8 cellular contexts compared by ENCODE assay signal in genomic region chr12:54280401-54281260, GRCh38. TPM values are rescaled to one million over a fixed set of nuclear protein-coding genes. Genes with fewer than 3 reads are reported as not detected.
DNase-seq lines count a peak whose midpoint lies in the region; ATAC-seq, FAIRE-seq and TF ChIP-seq lines count a peak whose summit lies in the region.

Gene HNRNPA1, plus strand, starts transcription at chr12:54280726. Its CDS starts 82 bp downstream, at chr12:54280808.

- H3K27me3 Mint-ChIP-seq in natural killer cell treated with Interleukin-12 subunit alpha and Interleukin-12 subunit beta and Interleukin-15 and Interleukin-18, amount 100 ng/mL, for 72 hours, result no peaks in the 10 kb centered on the region

- no peaks in the 10 kb centered on the region for H3K9me3 ChIP-seq in Loucy (ENCODE audit: insufficient read depth, low read depth, low read length)

- no peaks in the 10 kb centered on the region for H3K9me2 ChIP-seq in Loucy (replicated peaks; ENCODE audit: low read depth, low read length)

- peak within 1 kb of the TSS; percentile 76 for H3K4me3 ChIP-seq in Loucy (ENCODE audit: low read length, poor library complexity, severe bottlenecking)
- H3K4me3 ChIP-seq in fibroblast of the aortic adventitia (ENCODE audit: low read depth, low read length), result peak within 1 kb of the TSS; percentile 94

- peak; percentile 99 for DNase-seq in ELF-1 (ENCODE audit: low read depth, low spot score)
- peak; percentile 84 for DNase-seq in H54 (ENCODE audit: insufficient read length, low spot score)
- peak; percentile 87 for DNase-seq in activated T-helper 9 cell treated with anti-CD3 and anti-CD28 coated beads, Interleukin-2, amount 50 U/mL, for 16 hours (ENCODE audit: low read depth)
- peak; percentile 100 for DNase-seq in fibroblast of the aortic adventitia (ENCODE audit: low read depth)
- peak; percentile 97 for DNase-seq in natural killer cell treated with Interleukin-12 subunit alpha and Interleukin-12 subunit beta and Interleukin-15 and Interleukin-18, amount 100 ng/mL, for 72 hours (ENCODE audit: low spot score)
- DNase-seq in stimulated activated naive CD8-positive, alpha-beta T cell treated with anti-CD3 and anti-CD28 coated beads, Interleukin-15, Interleukin-2, amounts not matched to agents 100 U/mL and 50 U/mL, for 24 hours, result peak; percentile 91

- no peak within 1 kb of the TSS for H3K27ac Mint-ChIP-seq in natural killer cell treated with Interleukin-12 subunit alpha and Interleukin-12 subunit beta and Interleukin-15 and Interleukin-18, amount 100 ng/mL, for 72 hours

- H3K36me3 Mint-ChIP-seq in natural killer cell treated with Interleukin-12 subunit alpha and Interleukin-12 subunit beta and Interleukin-15 and Interleukin-18, amount 100 ng/mL, for 72 hours, result peaks cover 15% of the 10 kb centered on the region

- peak within 1 kb of the TSS; percentile 40 for H2AFZ ChIP-seq in Loucy (ENCODE audit: low read length)

- peaks cover 79% of the 10 kb centered on the region for H4K20me1 ChIP-seq in Loucy (ENCODE audit: insufficient read depth, low read length, poor library complexity, severe bottlenecking)

- peak within 1 kb of the TSS; percentile 99 for H3K4me2 ChIP-seq in Loucy (ENCODE audit: low read depth, low read length, poor library complexity, severe bottlenecking)

- peaks cover 21% of the 10 kb centered on the region for H3K27me3 ChIP-seq in Loucy (ENCODE audit: insufficient read depth, low read length, poor library complexity, severe bottlenecking)

- FAIRE-seq in H54 (lab: Jason Lieb, UNC), result peak; percentile 91

- peaks cover 91% of the 10 kb centered on the region for H3K79me2 ChIP-seq in Loucy (ENCODE audit: insufficient read depth, low read length)

- TF ChIP-seq CTCF in Loucy (conservative IDR thresholded peaks at IDR 0.05; ENCODE audit: low read length) (no peak), fibroblast of the aortic adventitia (IDR thresholded peaks at IDR 0.05; ENCODE audit: insufficient read depth, low read length) (no peak)

- peaks cover 24 to 26% of the 10 kb centered on the region in 2 donors for H3K4me1 Mint-ChIP-seq in natural killer cell treated with Interleukin-12 subunit alpha and Interleukin-12 subunit beta and Interleukin-15 and Interleukin-18, amount 100 ng/mL, for 72 hours (ENCODE audit: low read depth in 2 of 2)

- peak; percentile 93 to 95 for ATAC-seq in natural killer cell treated with Interleukin-12 subunit alpha and Interleukin-12 subunit beta and Interleukin-15 and Interleukin-18, amount 100 ng/mL, for 72 hours
- ATAC-seq in stimulated activated naive CD8-positive, alpha-beta T cell treated with anti-CD3 and anti-CD28 coated beads, Interleukin-15, Interleukin-2, amounts not matched to agents 100 U/mL and 50 U/mL, for 24 hours, result peak; percentile 91

- H3K36me3 ChIP-seq in Loucy (ENCODE audit: insufficient read depth, low read length), result peaks cover 51% of the 10 kb centered on the region

- 0 out of 2 replicates have a peak, but pooled peaks cover 3% of the 10 kb centered on the region for H3F3A ChIP-seq in Loucy (ENCODE audit: low read depth)

- TF ChIP-seq POLR2A in H54 (IDR thresholded peaks at IDR 0.05; ENCODE audit: low read depth, low read length), result peak; percentile 94
- TF ChIP-seq POLR2A in Raji (IDR thresholded peaks at IDR 0.05; ENCODE audit: insufficient read depth, low read depth, low read length), result peak; percentile 99

- no peak within 1 kb of the TSS for H3K4me3 Mint-ChIP-seq in natural killer cell treated with Interleukin-12 subunit alpha and Interleukin-12 subunit beta and Interleukin-15 and Interleukin-18, amount 100 ng/mL, for 72 hours

- H3K9ac ChIP-seq in Loucy (ENCODE audit: low read depth, low read length, poor library complexity, severe bottlenecking), result peak within 1 kb of the TSS; percentile 93

- no peaks in the 10 kb centered on the region for H3K9me3 Mint-ChIP-seq in natural killer cell treated with Interleukin-12 subunit alpha and Interleukin-12 subunit beta and Interleukin-15 and Interleukin-18, amount 100 ng/mL, for 72 hours

- H3K4me1 ChIP-seq in Loucy (ENCODE audit: insufficient read depth, low read length, poor library complexity, severe bottlenecking), result peaks cover 49% of the 10 kb centered on the region

RNA-seq across cellular contexts. Expression of gene HNRNPA1, which starts in this region (rescaled TPM):
- total RNA-seq in fibroblast of the aortic adventitia (ENCODE audit: low replicate concordance), result 435 and 902 TPM in 2 replicates
- total RNA-seq in natural killer cell treated with Interleukin-12 subunit alpha and Interleukin-12 subunit beta and Interleukin-15 and Interleukin-18, amount 100 ng/mL, for 72 hours, result 1,000 to 10,000 TPM in 1 of 2 donors, 100 to 1,000 TPM in 1; 997 to 1,580 TPM

Comparison
In these comparisons a context has a peak if more than half of its experiments do, and no peak if none do; other contexts are left out.
1. Peak in every context shown above with its lines: DNase-seq, ATAC-seq and H3K4me3 ChIP-seq.